12 cellular contexts compared by ENCODE assay signal in genomic region chr17:4162366-4162765, GRCh38. TPM values are rescaled to one million over a fixed set of nuclear protein-coding genes. Genes with fewer than 3 reads are reported as not detected.
DNase-seq lines count a peak whose midpoint lies in the region; ATAC-seq and TF ChIP-seq lines count a peak whose summit lies in the region.
"Had no signal": no experiment of that assay in that cellular context is flagged by ENCODE, and none has a peak within 500 bp of the region (broad histone marks: within the 10 kb centered on the region; RNA-seq: fewer than 3 reads in every experiment).

No MANE protein-coding gene starts in this region.

- H3K4me3 ChIP-seq in HCT116 (replicated peaks in 1 of 2; ENCODE audit: low read depth in 1 of 2, low read length in 2 of 2), result no peak overlapping the region
- no peak overlapping the region for H3K4me3 ChIP-seq in esophagus squamous epithelium
- H3K4me3 ChIP-seq in CD8-positive, alpha-beta T cell (ENCODE audit: low read depth, low read length), result no peak overlapping the region
- H3K4me3 ChIP-seq in left lung, result no peak overlapping the region

- no peak overlapping the region for H3K9ac ChIP-seq in HCT116 (ENCODE audit: low read length)

- no peaks in the 10 kb centered on the region for H3K79me2 ChIP-seq in HCT116 (ENCODE audit: insufficient read depth, low read length)

- no peaks in the 10 kb centered on the region for H3K9me2 ChIP-seq in HCT116 (ENCODE audit: insufficient read depth)

- H3K36me3 ChIP-seq in HCT116 (ENCODE audit: control insufficient read depth in 1 of 2, insufficient read depth in 2 of 2, low read length in 2 of 2) (peaks cover 0 to 12% of the 10 kb centered on the region in 2 experiments; a peak in 2 of 4 replicates), esophagus squamous epithelium (peaks cover 0 to 65% (median 6%) of the 10 kb centered on the region in 3 donors), left lung (peaks cover 0 to 46% of the 10 kb centered on the region in 2 donors)
- H3K36me3 ChIP-seq in CD8-positive, alpha-beta T cell (ENCODE audit: insufficient read depth, low read length), result peaks cover 33% of the 10 kb centered on the region

- no peak overlapping the region for H3K4me3 Mint-ChIP-seq in T-cell
- no peak overlapping the region for H3K4me3 Mint-ChIP-seq in stimulated activated effector memory CD8-positive, alpha-beta T cell treated with anti-CD3 and anti-CD28 coated beads, Interleukin-12 subunit alpha, Interleukin-12 subunit beta, amount 100 ng/mL, for 72 hours
- H3K4me3 Mint-ChIP-seq in CD8-positive, alpha-beta T cell, result no peak overlapping the region

- BruUV-seq in HCT116 (replicated peaks; lab: Mats Ljungman, UMichigan), result TSS peak; percentile 11

- RAD21 ChIA-PET in HCT116 (lab: Charles Lee; ENCODE audit: low non-redundant PET in 1 of 2, low total read pairs in 2 of 2, uncharacterized antibody in 2 of 2, unreplicated experiment in 2 of 2), result no interaction called here

- TF ChIP-seq POLR2A in HCT116 (IDR thresholded peaks at IDR 0.05; ENCODE audit: borderline replicate concordance, extremely low read depth, insufficient read depth, insufficient read length) (no peak), esophagus squamous epithelium (IDR thresholded peaks at IDR 0.05) (no peak)

- H3K27me3 ChIP-seq in HCT116 (ENCODE audit: insufficient read depth, low read length) (no peaks in the 10 kb centered on the region), esophagus squamous epithelium (no peaks in the 10 kb centered on the region), left lung (no peaks in the 10 kb centered on the region)
- no peaks in the 10 kb centered on the region for H3K27me3 ChIP-seq in CD8-positive, alpha-beta T cell (ENCODE audit: insufficient read depth, low read length)

- H3K36me3 Mint-ChIP-seq in T-cell, result peaks cover 51% of the 10 kb centered on the region
- peaks cover 62% of the 10 kb centered on the region for H3K36me3 Mint-ChIP-seq in stimulated activated effector memory CD8-positive, alpha-beta T cell treated with anti-CD3 and anti-CD28 coated beads, Interleukin-12 subunit alpha, Interleukin-12 subunit beta, amount 100 ng/mL, for 72 hours
- H3K36me3 Mint-ChIP-seq in CD8-positive, alpha-beta T cell, result peaks cover 75% of the 10 kb centered on the region

- POLR2A ChIA-PET in HCT116 (lab: Charles Lee), result no interaction called here
- POLR2A ChIA-PET in T-cell (lab: Charles Lee), result no interaction called here
- POLR2A ChIA-PET in CD8-positive, alpha-beta T cell (lab: Charles Lee), result interaction anchor here (0.9 to 4.6 kb wide), 3 partner anchors 8 to 19 kb away, joined by 3 to 20 read pairs (median 7); partner anchors contain the start of genes CYB5D2 and ZZEF1

- no peak for TF ChIP-seq RAD21 in HCT116 (IDR thresholded peaks at IDR 0.05; ENCODE audit: low read depth)

- peaks cover under 1 to 9% (median 7%) of the 10 kb centered on the region in 3 donors for H3K4me1 Mint-ChIP-seq in T-cell
- peaks cover 8% of the 10 kb centered on the region for H3K4me1 Mint-ChIP-seq in stimulated activated effector memory CD8-positive, alpha-beta T cell treated with anti-CD3 and anti-CD28 coated beads, Interleukin-12 subunit alpha, Interleukin-12 subunit beta, amount 100 ng/mL, for 72 hours
- peaks cover 2% of the 10 kb centered on the region for H3K4me1 Mint-ChIP-seq in CD8-positive, alpha-beta T cell (ENCODE audit: low read depth)

- H2AFZ ChIP-seq in HCT116 (ENCODE audit: low read depth, low read length, poor library complexity, severe bottlenecking), result no peak overlapping the region

- WGBS in esophagus squamous epithelium, 2 donors, result 70 to 73% methylated on average over 4 to 7 of the region's 7 CpGs

- no peak overlapping the region for H3K4me2 ChIP-seq in HCT116 (ENCODE audit: low read length)

- H3K9me3 Mint-ChIP-seq in T-cell, result no peaks in the 10 kb centered on the region
- no peaks in the 10 kb centered on the region for H3K9me3 Mint-ChIP-seq in stimulated activated effector memory CD8-positive, alpha-beta T cell treated with anti-CD3 and anti-CD28 coated beads, Interleukin-12 subunit alpha, Interleukin-12 subunit beta, amount 100 ng/mL, for 72 hours
- H3K9me3 Mint-ChIP-seq in CD8-positive, alpha-beta T cell, result no peaks in the 10 kb centered on the region

- no peak overlapping the region for H3K27ac ChIP-seq in HCT116 (ENCODE audit: low read depth, low read length)
- peak overlapping the region; percentile 48 to 73 (median 52) for H3K27ac ChIP-seq in esophagus squamous epithelium
- H3K27ac ChIP-seq in CD8-positive, alpha-beta T cell (ENCODE audit: low read depth, low read length), result no peak overlapping the region
- H3K27ac ChIP-seq in left lung, result peak overlapping the region in 1 of 2 donors; percentile 70

- TF ChIP-seq CTCF in HCT116 (IDR thresholded peaks at IDR 0.05 in 2 of 3, conservative IDR thresholded peaks at IDR 0.05 in 1 of 3; ENCODE audit: borderline replicate concordance in 1 of 3, insufficient read depth in 1 of 3, low read depth in 2 of 3, low read length in 2 of 3), result no peak
- no peak for TF ChIP-seq CTCF in esophagus squamous epithelium (IDR thresholded peaks at IDR 0.05)
- no peak for TF ChIP-seq CTCF in CD8-positive, alpha-beta T cell (IDR thresholded peaks at IDR 0.05)
- TF ChIP-seq CTCF in left lung (IDR thresholded peaks at IDR 0.05), result no peak

- H3K9me3 ChIP-seq in HCT116 (ENCODE audit: control insufficient read depth in 1 of 2, insufficient read depth in 1 of 2, low read depth in 1 of 2, low read length in 2 of 2) (no peaks in the 10 kb centered on the region), esophagus squamous epithelium (no peaks in the 10 kb centered on the region), left lung (no peaks in the 10 kb centered on the region)
- H3K9me3 ChIP-seq in CD8-positive, alpha-beta T cell (ENCODE audit: low read length), result no peaks in the 10 kb centered on the region

- H3K4me1 ChIP-seq in HCT116 (ENCODE audit: control insufficient read depth in 1 of 2, insufficient read depth in 2 of 2, low read length in 2 of 2) (peaks cover 7 to 13% of the 10 kb centered on the region in 2 experiments; a peak in 3 of 4 replicates), esophagus squamous epithelium (peaks cover 24 to 42% (median 26%) of the 10 kb centered on the region in 3 donors), left lung (peaks cover 0 to 31% of the 10 kb centered on the region in 2 donors)
- H3K4me1 ChIP-seq in CD8-positive, alpha-beta T cell (ENCODE audit: insufficient read depth, low read length), result no peaks in the 10 kb centered on the region

- H3K27ac Mint-ChIP-seq in T-cell, result peak overlapping the region; percentile 6 to 24
- H3K27ac Mint-ChIP-seq in stimulated activated effector memory CD8-positive, alpha-beta T cell treated with anti-CD3 and anti-CD28 coated beads, Interleukin-12 subunit alpha, Interleukin-12 subunit beta, amount 100 ng/mL, for 72 hours, result peak overlapping the region; percentile 58
- no peak overlapping the region for H3K27ac Mint-ChIP-seq in CD8-positive, alpha-beta T cell

- DNase-seq in HCT116 (ENCODE audit: low read depth, low spot score), result no peak
- no peak for DNase-seq in T-cell
- no peak for DNase-seq in esophagus squamous epithelium (lab: John Stamatoyannopoulos, UW)
- no peak for DNase-seq in stimulated activated effector memory CD8-positive, alpha-beta T cell treated with anti-CD3 and anti-CD28 coated beads, Interleukin-12 subunit alpha, Interleukin-12 subunit beta, amount 100 ng/mL, for 72 hours (ENCODE audit: low spot score in 2 of 2)
- no peak for DNase-seq in putamen (ENCODE audit: low spot score)
- DNase-seq in NCI-H526 (lab: John Stamatoyannopoulos, UW), result no peak
- no peak for DNase-seq in CD8-positive, alpha-beta T cell
- DNase-seq in left lung, result no peak
- DNase-seq: cerebellar nuclear complex; NCI-H524; stimulated activated CD4-positive, alpha-beta T cell treated with anti-CD3 and anti-CD28 coated beads, Interleukin-12 subunit alpha, Interleukin-12 subunit beta, amount 100 ng/mL, for 4 hours; stimulated activated naive CD4-positive, alpha-beta T cell had no signal

- H4K20me1 ChIP-seq in HCT116 (ENCODE audit: insufficient read depth), result no peaks in the 10 kb centered on the region

- CTCF ChIA-PET in HCT116 (lab: Charles Lee), result no interaction called here
- CTCF ChIA-PET in T-cell (lab: Charles Lee), result interaction anchor here in 1 of 2 donors (1.1 kb wide), 1 partner anchor 257 kb away, joined by 3 read pairs; no protein-coding TSS in a partner anchor
- CTCF ChIA-PET in CD8-positive, alpha-beta T cell (lab: Charles Lee), result no interaction called here

- H3K27me3 Mint-ChIP-seq in T-cell, result no peaks in the 10 kb centered on the region
- no peaks in the 10 kb centered on the region for H3K27me3 Mint-ChIP-seq in CD8-positive, alpha-beta T cell (ENCODE audit: low read depth)

- ATAC-seq in HCT116 (no peak), T-cell (replicated peaks in 1 of 4) (no peak), left lung (no peak)
- peak; percentile 66 for ATAC-seq in stimulated activated effector memory CD8-positive, alpha-beta T cell treated with anti-CD3 and anti-CD28 coated beads, Interleukin-12 subunit alpha, Interleukin-12 subunit beta, amount 100 ng/mL, for 72 hours
- no peak for ATAC-seq in CD8-positive, alpha-beta T cell

- intact Hi-C loops in HCT116 (cut with micrococcal nuclease) (no loop called here), esophagus squamous epithelium (cut with DNase I) (no loop called here), left lung (cut with DNase I) (no loop called here)
- intact Hi-C loops in CD8-positive, alpha-beta T cell (cut with DNase I, micrococcal nuclease), result no loop called here

TF ChIP-seq in HCT116, 20 proteins besides CTCF, POLR2A, EP300 and RAD21:
- TF ChIP-seq JUND (IDR thresholded peaks at IDR 0.05), result no peak
- TF ChIP-seq CEBPB (IDR thresholded peaks at IDR 0.05; ENCODE audit: low read depth), result no peak
- no peak for TF ChIP-seq SRF (IDR thresholded peaks at IDR 0.05; ENCODE audit: low read depth)
- no peak for TF ChIP-seq EZH2phosphoT487 (IDR thresholded peaks at IDR 0.05; ENCODE audit: borderline replicate concordance)
- no peak for TF ChIP-seq FOSL1 (IDR thresholded peaks at IDR 0.05; ENCODE audit: low read depth)
- no peak for TF ChIP-seq CBX3 (IDR thresholded peaks at IDR 0.05; ENCODE audit: low read depth)
- TF ChIP-seq ZFX (IDR thresholded peaks at IDR 0.05), result no peak
TF ChIP-seq in HCT116: peak in this region for 0.

RNA-seq across cellular contexts. Expression of gene CYB5D2, which starts 19.4 kb away (rescaled TPM):
- total RNA-seq in HCT116 (2021; ENCODE audit: unreplicated experiment), result 12.0 TPM
- 17.5 and 18.1 TPM in 2 replicates for polyA plus RNA-seq in HCT116 (2012)
- 10 to 100 TPM in 3 of 5 donors, 1 to 10 TPM in 2; 6.8 to 16.3 (median 10.1) TPM for total RNA-seq in T-cell
- total RNA-seq in esophagus squamous epithelium, result 10 to 100 TPM; 15.4 to 21.0 (median 18.3) TPM
- total RNA-seq in CD8-positive, alpha-beta T cell, result 1 to 10 TPM; 2.4 to 4.7 TPM
- 10 to 100 TPM in 1 of 2 donors, 1 to 10 TPM in 1; 9.4 to 11.0 TPM for total RNA-seq in left lung

RNA-seq across cellular contexts. Expression of gene ZZEF1, which starts 19.5 kb away (rescaled TPM):
- total RNA-seq in HCT116 (2021; ENCODE audit: unreplicated experiment) (21.1 TPM), T-cell (100 to 1,000 TPM in 1 of 5 donors, 10 to 100 TPM in 4; 84.4 to 107 (median 89.6) TPM), esophagus squamous epithelium (10 to 100 TPM; 24.8 to 72.9 (median 36.4) TPM), left lung (10 to 100 TPM; 39.2 to 56.7 TPM)
- 9.9 and 10.8 TPM in 2 replicates for polyA plus RNA-seq in HCT116 (2012)
- 10 to 100 TPM; 74.9 to 81.1 TPM for total RNA-seq in CD8-positive, alpha-beta T cell

Comparison
In these comparisons a context has a peak if more than half of its experiments do, and no peak if none do; other contexts are left out.
1. H3K27ac ChIP-seq: peak in esophagus squamous epithelium (4 of 4); none in HCT116 (single experiment) and CD8-positive, alpha-beta T cell (single experiment).